Comparison of ENCODE assay signal across 21 cellular contexts in the genomic region with DNA sequence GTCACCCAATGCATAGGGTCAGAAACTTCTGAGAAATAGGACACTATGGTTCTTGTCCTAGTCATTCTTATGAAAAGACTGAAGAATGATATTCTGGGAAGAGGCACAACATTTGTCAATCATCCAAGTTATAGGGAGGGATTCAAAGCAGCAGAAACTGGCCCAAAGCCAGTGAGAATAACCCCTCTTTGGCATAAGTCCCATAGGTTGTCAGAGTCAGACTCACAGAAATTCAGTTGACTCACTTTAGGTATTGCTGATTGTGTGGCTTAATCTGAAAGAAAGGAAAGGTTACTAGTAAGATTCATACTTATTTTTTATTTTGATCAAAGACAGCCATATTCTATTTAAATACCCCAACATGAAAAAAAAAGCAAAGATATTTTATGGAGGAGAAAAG.
DNase-seq lines count a peak whose midpoint lies in the region; ATAC-seq, FAIRE-seq and TF ChIP-seq lines count a peak whose summit lies in the region.
"Had no signal": no experiment of that assay in that cellular context is flagged by ENCODE, and none has a peak within 500 bp of the region (broad histone marks: within the 10 kb centered on the region; RNA-seq: fewer than 3 reads in every experiment).

No MANE protein-coding gene starts in this region.

- peak overlapping the region; percentile 9; the same call in 1 of the 2 replicates for H3K27ac ChIP-seq in GM23248
- peak overlapping the region; percentile 35 for H3K27ac ChIP-seq in RWPE2 (ENCODE audit: poor library complexity, severe bottlenecking)
- H3K27ac ChIP-seq in kidney (ENCODE audit: low read depth in 2 of 2, low read length in 2 of 2) = no peak overlapping the region
- no peak overlapping the region for H3K27ac ChIP-seq in MM.1S (ENCODE audit: low read length)
- H3K27ac ChIP-seq: left ventricle myocardium inferior, neural progenitor cell, thoracic aorta had no signal

- H3K36me3 ChIP-seq in GM23248 (ENCODE audit: low read depth) (peaks cover 41% of the 10 kb centered on the region), RWPE2 (ENCODE audit: low read depth) (peaks cover 39% of the 10 kb centered on the region), kidney (ENCODE audit: control insufficient read depth in 1 of 2, insufficient read depth in 2 of 2, low read length in 2 of 2) (no peaks in the 10 kb centered on the region), MM.1S (replicated peaks; ENCODE audit: insufficient read depth, low read length) (no peaks in the 10 kb centered on the region)
- H3K36me3 ChIP-seq: left ventricle myocardium inferior, neural progenitor cell, thoracic aorta had no signal

- H3K9ac ChIP-seq in GM23248 (no peak overlapping the region), kidney (ENCODE audit: low read length in 2 of 2) (no peak overlapping the region), MM.1S (ENCODE audit: low read length) (no peak overlapping the region)
- H3K9ac ChIP-seq: neural progenitor cell had no signal

- FAIRE-seq in kidney (lab: Jason Lieb, UNC) (peak; percentile 86), urothelium cell line (lab: Jason Lieb, UNC) (no peak)

- H3K9me3 ChIP-seq in GM23248 (ENCODE audit: low read depth) (no peaks in the 10 kb centered on the region), RWPE2 (ENCODE audit: severe bottlenecking) (no peaks in the 10 kb centered on the region), kidney (ENCODE audit: control insufficient read depth in 1 of 2, low read length in 2 of 2) (no peaks in the 10 kb centered on the region), MM.1S (replicated peaks; ENCODE audit: insufficient read depth, low read length) (no peaks in the 10 kb centered on the region)
- H3K9me3 ChIP-seq: left ventricle myocardium inferior, mucosa of descending colon, thoracic aorta had no signal

- DNase-seq in GM23248 (no peak), NCI-H1694 (lab: John Stamatoyannopoulos, UW) (peak; percentile 22), RWPE2 (ENCODE audit: low spot score) (no peak), kidney (no peak), urothelium cell line (ENCODE audit: low spot score) (no peak), MM.1S (no peak)
- DNase-seq in stimulated activated naive CD4-positive, alpha-beta T cell (lab: John Stamatoyannopoulos, UW) = no peak
- DNase-seq: activated CD4-positive, alpha-beta T cell treated with anti-CD3 and anti-CD28 coated beads for 1 hour; activated naive CD4-positive, alpha-beta T cell treated with anti-CD3 and anti-CD28 coated beads, Interleukin-2, amount 50 U/mL, for 16 hours; activated T-cell treated with anti-CD3 and anti-CD28 coated beads, Interleukin-2, amount 50 U/mL, for 72 hours; aorta; CD8-positive, alpha-beta T cell; DND-41; left ventricle myocardium inferior; mucosa of descending colon; NCI-H2227 treated with DMSO at 0.1 percent for 48 hours; Right ventricle myocardium superior; stimulated activated CD4-positive, alpha-beta T cell treated with anti-CD3 and anti-CD28 coated beads, Interleukin-1b, Interleukin-23, amount 100 ng/mL, for 48 hours had no signal

- intact Hi-C loops in kidney (cut with DNase I) = no loop called here

- no peak overlapping the region for H3K4me2 ChIP-seq in GM23248 (ENCODE audit: unreplicated experiment)
- H3K4me2 ChIP-seq in MM.1S (ENCODE audit: low read depth, low read length) = no peak overlapping the region
- H3K4me2 ChIP-seq: neural progenitor cell had no signal

- H3K4me1 ChIP-seq in GM23248 (ENCODE audit: insufficient read depth) (peaks cover 64% of the 10 kb centered on the region), RWPE2 (ENCODE audit: insufficient read depth, poor library complexity, severe bottlenecking) (peaks cover 35% of the 10 kb centered on the region), kidney (ENCODE audit: control insufficient read depth in 1 of 2, insufficient read depth in 1 of 2, low read depth in 1 of 2, low read length in 2 of 2) (peaks cover 6 to 9% of the 10 kb centered on the region in 2 donors), MM.1S (ENCODE audit: low read length) (no peaks in the 10 kb centered on the region)

- H4K20me1 ChIP-seq in GM23248 (ENCODE audit: insufficient read depth) (no peaks in the 10 kb centered on the region), MM.1S (ENCODE audit: insufficient read depth, low read length) (no peaks in the 10 kb centered on the region)

- H3K4me3 ChIP-seq in GM23248 = no peak overlapping the region
- H3K4me3 ChIP-seq in RWPE2 (ENCODE audit: severe bottlenecking) = no peak overlapping the region
- no peak overlapping the region for H3K4me3 ChIP-seq in kidney (ENCODE audit: low read length in 2 of 2)
- no peak overlapping the region for H3K4me3 ChIP-seq in MM.1S (ENCODE audit: low read length)
- H3K4me3 ChIP-seq: left ventricle myocardium inferior, mucosa of descending colon, neural progenitor cell, thoracic aorta had no signal

- in situ Hi-C loops in GM23248 (cut with MboI) = no loop called here

- peaks cover 32% of the 10 kb centered on the region; the same call in 1 of the 2 replicates for H3F3A ChIP-seq in GM23248 (ENCODE audit: insufficient read depth)
- H3F3A ChIP-seq in MM.1S (ENCODE audit: insufficient read depth, low read length) = no peaks in the 10 kb centered on the region

- H2AFZ ChIP-seq in GM23248 (no peak overlapping the region), MM.1S (ENCODE audit: low read length) (no peak overlapping the region)
- H2AFZ ChIP-seq: neural progenitor cell had no signal

- H3K27me3 ChIP-seq in GM23248 (replicated peaks; ENCODE audit: insufficient read depth) (no peaks in the 10 kb centered on the region), RWPE2 (ENCODE audit: insufficient read depth, poor library complexity, severe bottlenecking) (no peaks in the 10 kb centered on the region), MM.1S (replicated peaks; ENCODE audit: insufficient read depth, low read length) (no peaks in the 10 kb centered on the region)
- H3K27me3 ChIP-seq: neural progenitor cell had no signal

- H3K9me2 ChIP-seq in GM23248 (ENCODE audit: insufficient read depth) (no peaks in the 10 kb centered on the region), MM.1S (replicated peaks; ENCODE audit: insufficient read depth, low read length) (no peaks in the 10 kb centered on the region)

- ATAC-seq in RWPE2 (ENCODE audit: low read depth) = peak; percentile 60
- ATAC-seq: activated T-cell treated with anti-CD3 and anti-CD28 coated beads, Interleukin-2, amount 50 U/mL, for 72 hours; CD8-positive, alpha-beta T cell; mucosa of descending colon; stimulated activated memory B cell treated with anti-CD40 and anti-IgM and Interleukin-4, amounts not matched to agents 10 μg/mL and 1 μg/mL and 100 μg/mL, for 72 hours had no signal

- H3K79me2 ChIP-seq in GM23248 (ENCODE audit: insufficient read depth) (peaks cover 97% of the 10 kb centered on the region), MM.1S (ENCODE audit: low read length) (no peaks in the 10 kb centered on the region)

- TF ChIP-seq CTCF in RWPE2 (IDR thresholded peaks at IDR 0.05; ENCODE audit: poor library complexity, severe bottlenecking) = no peak
- TF ChIP-seq CTCF in kidney (IDR thresholded peaks at IDR 0.05; ENCODE audit: borderline replicate concordance, extremely low read depth, insufficient read depth) = no peak
- no peak for TF ChIP-seq CTCF in MM.1S (IDR thresholded peaks at IDR 0.05; ENCODE audit: low read length)

Comparison
In these comparisons a context has a peak if more than half of its experiments do, and no peak if none do; other contexts are left out.
1. H3K27ac ChIP-seq: peak in GM23248 (single experiment) and RWPE2 (single experiment); none in kidney (0 of 2) and MM.1S (single experiment).